ENCODE assay signal across 1 cellular context in the genomic region with DNA sequence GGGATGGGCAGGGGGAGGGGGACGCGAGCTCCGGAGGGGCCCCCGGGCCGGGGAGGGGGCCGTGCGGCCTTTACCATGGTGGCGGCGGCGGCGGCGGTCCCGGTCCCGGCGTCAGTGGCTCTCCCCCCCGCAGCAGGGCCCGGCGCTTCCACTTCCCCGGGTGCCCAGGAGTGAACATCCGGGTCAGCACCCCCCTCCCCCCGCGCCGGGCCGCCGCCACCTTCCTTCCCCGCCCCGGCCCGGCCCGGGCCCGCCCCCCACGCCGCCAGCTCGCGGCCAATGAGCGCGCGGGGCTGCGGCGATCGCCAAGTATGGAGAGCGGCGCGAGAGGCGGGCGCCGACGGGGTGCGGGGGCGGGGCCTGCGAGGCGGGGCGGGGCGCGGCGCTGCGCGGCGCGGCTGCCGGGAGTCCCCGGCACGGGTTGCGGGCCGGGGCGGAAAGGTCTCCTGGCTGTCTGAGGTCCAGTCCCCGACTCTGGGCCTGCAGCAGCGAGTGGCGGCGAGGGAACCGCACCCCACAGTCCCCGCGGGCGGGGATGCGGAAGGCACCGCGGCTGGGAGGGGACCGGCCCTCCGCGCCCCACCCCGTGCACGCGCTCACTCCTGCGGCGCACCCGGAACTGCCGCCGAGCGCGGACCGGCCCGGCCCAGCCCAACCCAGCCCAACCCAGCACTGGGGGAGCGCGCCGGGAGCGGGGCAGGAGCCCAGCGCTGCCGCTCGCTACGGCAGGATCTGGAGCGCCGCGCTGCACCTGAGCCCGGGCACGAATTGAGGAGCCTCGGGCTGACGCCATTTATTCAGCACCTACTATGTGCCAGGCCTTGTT.
TF ChIP-seq lines count a peak whose summit lies in the region.

A gene (minus strand): TSS at position 178 of the 826 bp plus-strand sequence. CDS start 101 bp downstream, at position 77.

TF ChIP-seq in K562, 482 proteins besides CTCF, POLR2A, EP300 and RAD21 (continued from another document and continues in another):
- TF ChIP-seq, protein P1, sequence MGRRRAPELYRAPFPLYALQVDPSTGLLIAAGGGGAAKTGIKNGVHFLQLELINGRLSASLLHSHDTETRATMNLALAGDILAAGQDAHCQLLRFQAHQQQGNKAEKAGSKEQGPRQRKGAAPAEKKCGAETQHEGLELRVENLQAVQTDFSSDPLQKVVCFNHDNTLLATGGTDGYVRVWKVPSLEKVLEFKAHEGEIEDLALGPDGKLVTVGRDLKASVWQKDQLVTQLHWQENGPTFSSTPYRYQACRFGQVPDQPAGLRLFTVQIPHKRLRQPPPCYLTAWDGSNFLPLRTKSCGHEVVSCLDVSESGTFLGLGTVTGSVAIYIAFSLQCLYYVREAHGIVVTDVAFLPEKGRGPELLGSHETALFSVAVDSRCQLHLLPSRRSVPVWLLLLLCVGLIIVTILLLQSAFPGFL (CRISPR knock-in tag; IDR thresholded peaks at IDR 0.05), result no peak
- TF ChIP-seq KLF16 (IDR thresholded peaks at IDR 0.05) (peak; percentile 81; the same call in 1 of the 2 replicates), THRAP3 (IDR thresholded peaks at IDR 0.05; ENCODE audit: borderline replicate concordance) (no peak), IFI16 (CRISPR knock-in tag; IDR thresholded peaks at IDR 0.05) (no peak), NR2C2 (CRISPR knock-in tag; IDR thresholded peaks at IDR 0.05) (peak; percentile 72), NR2C2 (tag; IDR thresholded peaks at IDR 0.05) (peak; percentile 100), ELF4 (CRISPR knock-in tag; IDR thresholded peaks at IDR 0.05) (peak; percentile 71; the same call in 1 of the 2 replicates), RBM22 (IDR thresholded peaks at IDR 0.05; ENCODE audit: low read depth, low read length, poor library complexity, severe bottlenecking) (peak; percentile 35), DMBX1 (CRISPR knock-in tag; IDR thresholded peaks at IDR 0.05; ENCODE audit: borderline replicate concordance) (peak; percentile 41; the same call in 1 of the 2 replicates), MBD2 (IDR thresholded peaks at IDR 0.05; ENCODE audit: borderline replicate concordance, low read depth) (peak; percentile 13; the same call in 1 of the 2 replicates), ZFPM2 (CRISPR knock-in tag; IDR thresholded peaks at IDR 0.05) (0 out of 2 replicates have a peak, but pooled peaks have one; percentile 64), ZFX (CRISPR knock-in tag; IDR thresholded peaks at IDR 0.05) (peak; percentile 88), ETV6 (IDR thresholded peaks at IDR 0.05; ENCODE audit: borderline replicate concordance in 1 of 2, low read depth in 2 of 2, low read length in 1 of 2) (no peak), ETV6 (CRISPR knock-in tag; IDR thresholded peaks at IDR 0.05; ENCODE audit: borderline replicate concordance) (no peak), ZBED1 (IDR thresholded peaks at IDR 0.05) (no peak), KDM2B (CRISPR knock-in tag; IDR thresholded peaks at IDR 0.05) (peak; percentile 83; the same call in 1 of the 2 replicates), SRF (CRISPR knock-in tag; IDR thresholded peaks at IDR 0.05) (peak; percentile 55 to 91; a peak in 3 of 4 replicates), ZNF589 (CRISPR knock-in tag; IDR thresholded peaks at IDR 0.05; ENCODE audit: low read depth) (0 out of 2 replicates have a peak, but pooled peaks have one; percentile 65), MIER1 (IDR thresholded peaks at IDR 0.05; ENCODE audit: low read depth) (no peak), ZNF175 (CRISPR knock-in tag; IDR thresholded peaks at IDR 0.05; ENCODE audit: low read depth) (0 out of 2 replicates have a peak, but pooled peaks have one; percentile 62), PHF8 (IDR thresholded peaks at IDR 0.05; ENCODE audit: borderline replicate concordance, low read length) (peak; percentile 91), BHLHE40 (IDR thresholded peaks at IDR 0.05; ENCODE audit: low read length) (peak; percentile 88), HMGN3 (IDR thresholded peaks at IDR 0.05; ENCODE audit: borderline replicate concordance, extremely low read depth, insufficient read length, low read depth, low read length) (peak; percentile 87), TSC22D4 (tag; IDR thresholded peaks at IDR 0.05) (no peak), TBP (optimal IDR thresholded peaks at IDR 0.05; ENCODE audit: low read depth, low read length) (peak; percentile 35), CREM (IDR thresholded peaks at IDR 0.05; ENCODE audit: low read depth) (peak; percentile 27), FOXP1 (CRISPR knock-in tag; IDR thresholded peaks at IDR 0.05) (0 out of 2 replicates have a peak, but pooled peaks have one; percentile 83), CBX5 (IDR thresholded peaks at IDR 0.05; ENCODE audit: borderline replicate concordance, low read depth) (no peak), KAT7 (CRISPR knock-in tag; IDR thresholded peaks at IDR 0.05; ENCODE audit: borderline replicate concordance) (no peak)
- TF ChIP-seq, protein P2, sequence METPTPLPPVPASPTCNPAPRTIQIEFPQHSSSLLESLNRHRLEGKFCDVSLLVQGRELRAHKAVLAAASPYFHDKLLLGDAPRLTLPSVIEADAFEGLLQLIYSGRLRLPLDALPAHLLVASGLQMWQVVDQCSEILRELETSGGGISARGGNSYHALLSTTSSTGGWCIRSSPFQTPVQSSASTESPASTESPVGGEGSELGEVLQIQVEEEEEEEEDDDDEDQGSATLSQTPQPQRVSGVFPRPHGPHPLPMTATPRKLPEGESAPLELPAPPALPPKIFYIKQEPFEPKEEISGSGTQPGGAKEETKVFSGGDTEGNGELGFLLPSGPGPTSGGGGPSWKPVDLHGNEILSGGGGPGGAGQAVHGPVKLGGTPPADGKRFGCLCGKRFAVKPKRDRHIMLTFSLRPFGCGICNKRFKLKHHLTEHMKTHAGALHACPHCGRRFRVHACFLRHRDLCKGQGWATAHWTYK (CRISPR knock-in tag; IDR thresholded peaks at IDR 0.05), result peak; percentile 86
- TF ChIP-seq, protein P3, sequence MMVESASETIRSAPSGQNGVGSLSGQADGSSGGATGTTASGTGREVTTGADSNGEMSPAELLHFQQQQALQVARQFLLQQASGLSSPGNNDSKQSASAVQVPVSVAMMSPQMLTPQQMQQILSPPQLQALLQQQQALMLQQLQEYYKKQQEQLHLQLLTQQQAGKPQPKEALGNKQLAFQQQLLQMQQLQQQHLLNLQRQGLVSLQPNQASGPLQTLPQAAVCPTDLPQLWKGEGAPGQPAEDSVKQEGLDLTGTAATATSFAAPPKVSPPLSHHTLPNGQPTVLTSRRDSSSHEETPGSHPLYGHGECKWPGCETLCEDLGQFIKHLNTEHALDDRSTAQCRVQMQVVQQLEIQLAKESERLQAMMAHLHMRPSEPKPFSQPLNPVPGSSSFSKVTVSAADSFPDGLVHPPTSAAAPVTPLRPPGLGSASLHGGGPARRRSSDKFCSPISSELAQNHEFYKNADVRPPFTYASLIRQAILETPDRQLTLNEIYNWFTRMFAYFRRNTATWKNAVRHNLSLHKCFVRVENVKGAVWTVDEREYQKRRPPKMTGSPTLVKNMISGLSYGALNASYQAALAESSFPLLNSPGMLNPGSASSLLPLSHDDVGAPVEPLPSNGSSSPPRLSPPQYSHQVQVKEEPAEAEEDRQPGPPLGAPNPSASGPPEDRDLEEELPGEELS (CRISPR knock-in tag; IDR thresholded peaks at IDR 0.05; ENCODE audit: borderline replicate concordance), result no peak
- TF ChIP-seq, protein P4, sequence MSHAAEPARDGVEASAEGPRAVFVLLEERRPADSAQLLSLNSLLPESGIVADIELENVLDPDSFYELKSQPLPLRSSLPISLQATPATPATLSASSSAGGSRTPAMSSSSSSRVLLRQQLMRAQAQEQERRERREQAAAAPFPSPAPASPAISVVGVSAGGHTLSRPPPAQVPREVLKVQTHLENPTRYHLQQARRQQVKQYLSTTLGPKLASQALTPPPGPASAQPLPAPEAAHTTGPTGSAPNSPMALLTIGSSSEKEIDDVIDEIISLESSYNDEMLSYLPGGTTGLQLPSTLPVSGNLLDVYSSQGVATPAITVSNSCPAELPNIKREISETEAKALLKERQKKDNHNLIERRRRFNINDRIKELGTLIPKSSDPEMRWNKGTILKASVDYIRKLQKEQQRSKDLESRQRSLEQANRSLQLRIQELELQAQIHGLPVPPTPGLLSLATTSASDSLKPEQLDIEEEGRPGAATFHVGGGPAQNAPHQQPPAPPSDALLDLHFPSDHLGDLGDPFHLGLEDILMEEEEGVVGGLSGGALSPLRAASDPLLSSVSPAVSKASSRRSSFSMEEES (CRISPR knock-in tag; IDR thresholded peaks at IDR 0.05), result peak; percentile 20; the same call in 1 of the 2 replicates
- TF ChIP-seq, protein P5, sequence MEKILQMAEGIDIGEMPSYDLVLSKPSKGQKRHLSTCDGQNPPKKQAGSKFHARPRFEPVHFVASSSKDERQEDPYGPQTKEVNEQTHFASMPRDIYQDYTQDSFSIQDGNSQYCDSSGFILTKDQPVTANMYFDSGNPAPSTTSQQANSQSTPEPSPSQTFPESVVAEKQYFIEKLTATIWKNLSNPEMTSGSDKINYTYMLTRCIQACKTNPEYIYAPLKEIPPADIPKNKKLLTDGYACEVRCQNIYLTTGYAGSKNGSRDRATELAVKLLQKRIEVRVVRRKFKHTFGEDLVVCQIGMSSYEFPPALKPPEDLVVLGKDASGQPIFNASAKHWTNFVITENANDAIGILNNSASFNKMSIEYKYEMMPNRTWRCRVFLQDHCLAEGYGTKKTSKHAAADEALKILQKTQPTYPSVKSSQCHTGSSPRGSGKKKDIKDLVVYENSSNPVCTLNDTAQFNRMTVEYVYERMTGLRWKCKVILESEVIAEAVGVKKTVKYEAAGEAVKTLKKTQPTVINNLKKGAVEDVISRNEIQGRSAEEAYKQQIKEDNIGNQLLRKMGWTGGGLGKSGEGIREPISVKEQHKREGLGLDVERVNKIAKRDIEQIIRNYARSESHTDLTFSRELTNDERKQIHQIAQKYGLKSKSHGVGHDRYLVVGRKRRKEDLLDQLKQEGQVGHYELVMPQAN (IDR thresholded peaks at IDR 0.05; ENCODE audit: borderline replicate concordance), result 0 out of 2 replicates have a peak, but pooled peaks have one; percentile 34
- TF ChIP-seq, protein P6, sequence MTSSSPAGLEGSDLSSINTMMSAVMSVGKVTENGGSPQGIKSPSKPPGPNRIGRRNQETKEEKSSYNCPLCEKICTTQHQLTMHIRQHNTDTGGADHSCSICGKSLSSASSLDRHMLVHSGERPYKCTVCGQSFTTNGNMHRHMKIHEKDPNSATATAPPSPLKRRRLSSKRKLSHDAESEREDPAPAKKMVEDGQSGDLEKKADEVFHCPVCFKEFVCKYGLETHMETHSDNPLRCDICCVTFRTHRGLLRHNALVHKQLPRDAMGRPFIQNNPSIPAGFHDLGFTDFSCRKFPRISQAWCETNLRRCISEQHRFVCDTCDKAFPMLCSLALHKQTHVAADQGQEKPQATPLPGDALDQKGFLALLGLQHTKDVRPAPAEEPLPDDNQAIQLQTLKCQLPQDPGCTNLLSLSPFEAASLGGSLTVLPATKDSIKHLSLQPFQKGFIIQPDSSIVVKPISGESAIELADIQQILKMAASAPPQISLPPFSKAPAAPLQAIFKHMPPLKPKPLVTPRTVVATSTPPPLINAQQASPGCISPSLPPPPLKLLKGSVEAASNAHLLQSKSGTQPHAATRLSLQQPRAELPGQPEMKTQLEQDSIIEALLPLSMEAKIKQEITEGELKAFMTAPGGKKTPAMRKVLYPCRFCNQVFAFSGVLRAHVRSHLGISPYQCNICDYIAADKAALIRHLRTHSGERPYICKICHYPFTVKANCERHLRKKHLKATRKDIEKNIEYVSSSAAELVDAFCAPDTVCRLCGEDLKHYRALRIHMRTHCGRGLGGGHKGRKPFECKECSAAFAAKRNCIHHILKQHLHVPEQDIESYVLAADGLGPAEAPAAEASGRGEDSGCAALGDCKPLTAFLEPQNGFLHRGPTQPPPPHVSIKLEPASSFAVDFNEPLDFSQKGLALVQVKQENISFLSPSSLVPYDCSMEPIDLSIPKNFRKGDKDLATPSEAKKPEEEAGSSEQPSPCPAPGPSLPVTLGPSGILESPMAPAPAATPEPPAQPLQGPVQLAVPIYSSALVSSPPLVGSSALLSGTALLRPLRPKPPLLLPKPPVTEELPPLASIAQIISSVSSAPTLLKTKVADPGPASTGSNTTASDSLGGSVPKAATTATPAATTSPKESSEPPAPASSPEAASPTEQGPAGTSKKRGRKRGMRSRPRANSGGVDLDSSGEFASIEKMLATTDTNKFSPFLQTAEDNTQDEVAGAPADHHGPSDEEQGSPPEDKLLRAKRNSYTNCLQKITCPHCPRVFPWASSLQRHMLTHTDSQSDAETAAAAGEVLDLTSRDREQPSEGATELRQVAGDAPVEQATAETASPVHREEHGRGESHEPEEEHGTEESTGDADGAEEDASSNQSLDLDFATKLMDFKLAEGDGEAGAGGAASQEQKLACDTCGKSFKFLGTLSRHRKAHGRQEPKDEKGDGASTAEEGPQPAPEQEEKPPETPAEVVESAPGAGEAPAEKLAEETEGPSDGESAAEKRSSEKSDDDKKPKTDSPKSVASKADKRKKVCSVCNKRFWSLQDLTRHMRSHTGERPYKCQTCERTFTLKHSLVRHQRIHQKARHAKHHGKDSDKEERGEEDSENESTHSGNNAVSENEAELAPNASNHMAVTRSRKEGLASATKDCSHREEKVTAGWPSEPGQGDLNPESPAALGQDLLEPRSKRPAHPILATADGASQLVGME (CRISPR knock-in tag; IDR thresholded peaks at IDR 0.05), result peak; percentile 83
- TF ChIP-seq, protein P7, sequence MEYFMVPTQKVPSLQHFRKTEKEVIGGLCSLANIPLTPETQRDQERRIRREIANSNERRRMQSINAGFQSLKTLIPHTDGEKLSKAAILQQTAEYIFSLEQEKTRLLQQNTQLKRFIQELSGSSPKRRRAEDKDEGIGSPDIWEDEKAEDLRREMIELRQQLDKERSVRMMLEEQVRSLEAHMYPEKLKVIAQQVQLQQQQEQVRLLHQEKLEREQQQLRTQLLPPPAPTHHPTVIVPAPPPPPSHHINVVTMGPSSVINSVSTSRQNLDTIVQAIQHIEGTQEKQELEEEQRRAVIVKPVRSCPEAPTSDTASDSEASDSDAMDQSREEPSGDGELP (CRISPR knock-in tag; IDR thresholded peaks at IDR 0.05; ENCODE audit: borderline replicate concordance), result peak; percentile 47; the same call in 1 of the 2 replicates
